18 cellular contexts compared by ENCODE assay signal in the genomic region with DNA sequence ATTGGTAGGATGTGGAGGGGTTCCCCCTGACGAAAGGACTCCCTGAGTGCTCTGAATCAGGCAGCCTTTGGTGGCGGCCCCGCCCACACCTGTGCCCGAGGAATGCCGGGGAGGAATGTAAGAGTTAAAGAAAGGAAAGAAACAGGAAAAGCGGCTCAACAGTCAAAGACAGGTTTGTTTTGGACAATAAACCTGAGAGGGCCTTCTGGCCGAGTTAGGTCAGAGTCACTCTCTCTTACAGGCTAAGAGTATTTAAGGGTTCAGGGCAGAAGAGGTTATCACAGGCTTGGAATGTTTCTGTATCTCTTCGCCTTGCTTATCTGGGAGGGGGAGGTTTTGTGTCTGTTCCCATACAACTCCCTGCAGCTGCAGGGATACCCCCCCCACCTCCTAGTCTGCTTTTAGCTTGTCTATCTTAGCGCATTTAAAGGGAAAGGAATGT. TPM values are rescaled to one million over a fixed set of nuclear protein-coding genes. Genes with fewer than 3 reads are reported as not detected.
DNase-seq lines count a peak whose midpoint lies in the region; ATAC-seq and TF ChIP-seq lines count a peak whose summit lies in the region.
"Had no signal": no experiment of that assay in that cellular context is flagged by ENCODE, and none has a peak within 500 bp of the region (broad histone marks: within the 10 kb centered on the region; RNA-seq: fewer than 3 reads in every experiment).

No MANE protein-coding gene starts in this region.

- peaks cover 0 to 3% of the 10 kb centered on the region in 2 donors for H3K4me1 ChIP-seq in lung (ENCODE audit: control insufficient read depth in 2 of 2, insufficient read depth in 2 of 2, low read length in 2 of 2)
- peaks cover 0 to 11% (median 4%) of the 10 kb centered on the region in 4 donors for H3K4me1 ChIP-seq in upper lobe of left lung
- no peaks in the 10 kb centered on the region for H3K4me1 ChIP-seq in spleen
- H3K4me1 ChIP-seq: A549, esophagus squamous epithelium had no signal

- intact Hi-C loops in head of caudate nucleus (cut with DNase I) (no loop called here), spleen (cut with DNase I; ENCODE audit: low total_unique reads) (no loop called here)

- peaks cover 28 to 31% of the 10 kb centered on the region in 2 donors for H3K36me3 Mint-ChIP-seq in activated naive CD4-positive, alpha-beta T cell treated with anti-CD3 and anti-CD28 coated beads, Interleukin-2, amount 50 U/mL, for 72 hours

- no peaks in the 10 kb centered on the region for H3K27me3 ChIP-seq in lung (ENCODE audit: control insufficient read depth, insufficient read depth)
- H3K27me3 ChIP-seq in upper lobe of left lung: no peaks in the 10 kb centered on the region
- no peaks in the 10 kb centered on the region for H3K27me3 ChIP-seq in spleen (replicated peaks in 1 of 7)
- H3K27me3 ChIP-seq: esophagus squamous epithelium had no signal

- WGBS in lung, 2 donors: 66 to 86% methylated on average over 9 of the region's 9 CpGs
- 56 to 67% methylated on average over 9 of the region's 9 CpGs for WGBS in upper lobe of left lung, 2 donors
- WGBS in spleen, 5 donors: 79 to 90% (median 88%) methylated on average over 9 of the region's 9 CpGs

- TF ChIP-seq POLR2A in upper lobe of left lung (IDR thresholded peaks at IDR 0.05) (no peak), spleen (IDR thresholded peaks at IDR 0.05) (no peak)

- H3K4me3 ChIP-seq in lung (no peak overlapping the region), upper lobe of left lung (no peak overlapping the region), spleen (no peak overlapping the region)
- H3K4me3 ChIP-seq: A549, esophagus squamous epithelium, GM23248, skin epidermis, thoracic aorta had no signal

- ATAC-seq in activated naive CD4-positive, alpha-beta T cell treated with anti-CD3 and anti-CD28 coated beads, Interleukin-2, amount 50 U/mL, for 72 hours: no peak
- ATAC-seq in lung (ENCODE audit: insufficient read depth, low FRiP score): peak; percentile 69
- peak in 1 of 2 donors; percentile 85 for ATAC-seq in upper lobe of left lung (ENCODE audit: low FRiP score in 2 of 2)
- no peak for ATAC-seq in GM21528 (IDR thresholded peaks at IDR 0.05; ENCODE audit: low FRiP score, unreplicated experiment)
- no peak for ATAC-seq in HG02981 (IDR thresholded peaks at IDR 0.05; ENCODE audit: unreplicated experiment)
- ATAC-seq: A549 had no signal

- no peak for TF ChIP-seq CTCF in lung (IDR thresholded peaks at IDR 0.05; ENCODE audit: control extremely low read depth, extremely low read depth)
- no peak for TF ChIP-seq CTCF in upper lobe of left lung (IDR thresholded peaks at IDR 0.05)
- no peak for TF ChIP-seq CTCF in spleen (IDR thresholded peaks at IDR 0.05 in 8 of 11, conservative IDR thresholded peaks at IDR 0.05 in 3 of 11)

- H3K27ac ChIP-seq in lung (ENCODE audit: low read depth in 1 of 2, low read length in 1 of 2) (peak overlapping the region in 1 of 2 donors; percentile 49), upper lobe of left lung (peak overlapping the region in 2 of 4 donors; percentile 2 to 38), spleen (peak overlapping the region in 4 of 8 donors; percentile 3 to 28 (median 12))
- H3K27ac ChIP-seq: A549, esophagus squamous epithelium, GM23248, skin epidermis, thoracic aorta had no signal

- H3K9me3 ChIP-seq in lung (ENCODE audit: control insufficient read depth in 2 of 2, insufficient read depth in 1 of 2, low read length in 1 of 2) (peaks cover 0 to 2% of the 10 kb centered on the region in 2 donors), upper lobe of left lung (no peaks in the 10 kb centered on the region), spleen (peaks cover 0 to 15% (median 7%) of the 10 kb centered on the region in 8 donors)
- H3K9me3 ChIP-seq: A549, esophagus squamous epithelium, thoracic aorta had no signal

- peaks cover 3 to 34% of the 10 kb centered on the region in 2 donors for H3K36me3 ChIP-seq in lung (ENCODE audit: control insufficient read depth in 2 of 2, insufficient read depth in 2 of 2, low read length in 2 of 2)
- H3K36me3 ChIP-seq in upper lobe of left lung: peaks cover 3 to 71% (median 43%) of the 10 kb centered on the region in 4 donors
- peaks cover 0 to 96% (median 52%) of the 10 kb centered on the region in 6 donors for H3K36me3 ChIP-seq in spleen

- no peak for DNase-seq in activated naive CD4-positive, alpha-beta T cell treated with anti-CD3 and anti-CD28 coated beads, Interleukin-2, amount 50 U/mL, for 72 hours (ENCODE audit: low spot score in 2 of 2)
- no peak for DNase-seq in activated naive CD4-positive, alpha-beta T cell treated with Interleukin-2 at 50 U/mL for 16 hours
- DNase-seq in head of caudate nucleus (peak in 35 of 42 donors; percentile 10 to 75 (median 52)), lung (ENCODE audit: low spot score) (peak; percentile 58), upper lobe of left lung (peak; percentile 64 to 83), spleen (no peak)
- DNase-seq: esophagus squamous epithelium; GF-D8; GM23248; naive B cell; NCI-H2081; NK-92 treated with Interleukin-12 subunit alpha and Interleukin-12 subunit beta, amount 100 ng/mL, for 24 hours had no signal

- H3K27ac Mint-ChIP-seq in activated naive CD4-positive, alpha-beta T cell treated with anti-CD3 and anti-CD28 coated beads, Interleukin-2, amount 50 U/mL, for 72 hours: peak overlapping the region; percentile 24 to 37
- H3K27ac Mint-ChIP-seq: activated T-helper 1 cell treated with anti-CD3 and anti-CD28 coated beads, Interleukin-12 subunit alpha, Interleukin-12 subunit beta, Interleukin-2, Interleukin-4 antibody, amounts not matched to agents 30 ng/mL and 10 ng/mL and 1 ng/mL, durations not matched to agents 14 hours and 24 hours and 36 hours had no signal

- no peaks in the 10 kb centered on the region for H3K9me3 Mint-ChIP-seq in activated naive CD4-positive, alpha-beta T cell treated with anti-CD3 and anti-CD28 coated beads, Interleukin-2, amount 50 U/mL, for 72 hours
- H3K9me3 Mint-ChIP-seq: activated T-helper 1 cell treated with anti-CD3 and anti-CD28 coated beads, Interleukin-12 subunit alpha, Interleukin-12 subunit beta, Interleukin-2, Interleukin-4 antibody, amounts not matched to agents 30 ng/mL and 10 ng/mL and 1 ng/mL, durations not matched to agents 14 hours and 24 hours and 36 hours had no signal

- TF ChIP-seq EP300 in upper lobe of left lung (IDR thresholded peaks at IDR 0.05): no peak

RNA-seq across cellular contexts. Expression of gene DYNLT1, which starts 32.9 kb away (rescaled TPM):
- total RNA-seq in activated naive CD4-positive, alpha-beta T cell treated with anti-CD3 and anti-CD28 coated beads, Interleukin-2, amount 50 U/mL, for 72 hours: 10 to 100 TPM; 51.4 to 91.0 TPM
- total RNA-seq in lung (100 to 1,000 TPM in 1 of 2 donors, 10 to 100 TPM in 1; 83.4 to 145 TPM), upper lobe of left lung (100 to 1,000 TPM in 3 of 6 donors, 10 to 100 TPM in 3; 49.2 to 119 (median 100) TPM), spleen (10 to 100 TPM; 61.3 to 91.3 (median 71.3) TPM)
- polyA plus RNA-seq in lung (100 to 1,000 TPM; 253 to 268 TPM), spleen (100 to 1,000 TPM in 2 of 3 donors, 10 to 100 TPM in 1; 81.8 to 131 (median 126) TPM)

RNA-seq across cellular contexts. Expression of gene SYTL3, which starts 38.2 kb away (rescaled TPM):
- total RNA-seq in activated naive CD4-positive, alpha-beta T cell treated with anti-CD3 and anti-CD28 coated beads, Interleukin-2, amount 50 U/mL, for 72 hours: 100 to 1,000 TPM; 122 to 143 TPM
- total RNA-seq in lung (10 to 100 TPM; 14.8 to 20.0 TPM), upper lobe of left lung (10 to 100 TPM; 10.3 to 28.3 (median 20.0) TPM), spleen (10 to 100 TPM; 13.2 to 48.3 (median 19.5) TPM)
- polyA plus RNA-seq in lung (10 to 100 TPM in 1 of 2 donors, 1 to 10 TPM in 1; 6.5 to 16.4 TPM), spleen (1 to 10 TPM; 5.9 to 8.5 (median 6.4) TPM)

RNA-seq across cellular contexts. Expression of gene TMEM181, which starts 51.7 kb away (rescaled TPM):
- total RNA-seq in activated naive CD4-positive, alpha-beta T cell treated with anti-CD3 and anti-CD28 coated beads, Interleukin-2, amount 50 U/mL, for 72 hours: 10 to 100 TPM; 11.9 to 12.3 TPM
- total RNA-seq in lung: 10 to 100 TPM; 22.1 to 28.5 TPM
- polyA plus RNA-seq in lung: 10 to 100 TPM; 14.5 to 18.8 TPM
- 10 to 100 TPM; 11.5 to 27.6 (median 18.9) TPM for total RNA-seq in upper lobe of left lung
- total RNA-seq in spleen: 10 to 100 TPM; 19.9 to 39.4 (median 25.7) TPM
- 10 to 100 TPM in 1 of 3 donors, 1 to 10 TPM in 2; 7.0 to 10.9 (median 8.3) TPM for polyA plus RNA-seq in spleen

Comparison
In these comparisons a context has a peak if more than half of its experiments do, and no peak if none do; other contexts are left out.
1. DNase-seq: peak in head of caudate nucleus (35 of 42), lung (single experiment) and upper lobe of left lung (2 of 2); none in activated naive CD4-positive, alpha-beta T cell treated with anti-CD3 and anti-CD28 coated beads, Interleukin-2, amount 50 U/mL, for 72 hours (0 of 2), activated naive CD4-positive, alpha-beta T cell treated with Interleukin-2 at 50 U/mL for 16 hours (single experiment) and spleen (single experiment).